10 cellular contexts compared by ENCODE assay signal in the genomic region with DNA sequence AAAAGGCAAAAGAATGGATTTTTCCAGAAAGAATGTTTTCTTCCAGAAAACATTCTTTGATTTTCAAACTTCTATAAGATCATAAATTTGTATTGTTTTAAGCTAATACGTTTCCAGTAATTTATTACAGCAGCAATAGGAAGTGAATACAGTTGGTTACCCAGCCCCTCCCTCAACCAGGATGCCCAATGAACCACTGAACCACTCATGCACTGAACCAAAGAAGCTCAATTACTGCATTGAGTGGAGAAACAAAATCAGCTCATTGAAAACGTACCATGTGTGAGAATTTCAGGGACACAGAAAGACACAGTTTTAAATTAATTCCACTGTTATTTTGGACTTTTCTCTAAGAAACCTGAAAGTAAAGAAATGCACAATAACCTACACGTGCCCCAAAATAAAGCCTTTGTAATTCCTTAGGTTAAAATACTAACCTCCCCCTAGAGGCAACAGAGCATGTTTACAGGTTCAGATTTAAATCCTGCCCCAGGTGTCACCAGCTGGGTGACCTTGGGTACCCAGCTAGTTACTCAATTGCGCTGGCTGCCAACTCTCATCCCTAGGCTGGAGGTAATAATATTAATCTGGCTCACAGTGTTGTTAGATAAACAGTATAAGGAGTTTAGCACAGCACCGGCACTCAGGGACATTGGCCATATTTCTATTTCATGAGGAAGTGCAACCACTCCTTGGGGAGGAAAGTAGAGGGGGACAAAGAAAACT.
DNase-seq lines count a peak whose midpoint lies in the region; ATAC-seq and TF ChIP-seq lines count a peak whose summit lies in the region.
"Had no signal": no experiment of that assay in that cellular context is flagged by ENCODE, and none has a peak within 500 bp of the region (broad histone marks: within the 10 kb centered on the region; RNA-seq: fewer than 3 reads in every experiment).

No MANE protein-coding gene starts in this region.

- H3K36me3 Mint-ChIP-seq in type B pancreatic cell = no peaks in the 10 kb centered on the region
- no peaks in the 10 kb centered on the region for H3K36me3 Mint-ChIP-seq in CD8-positive, alpha-beta T cell

- POLR2A ChIA-PET in CD8-positive, alpha-beta T cell (lab: Charles Lee) = no interaction called here

- no peak overlapping the region for H3K4me3 Mint-ChIP-seq in type B pancreatic cell
- H3K4me3 Mint-ChIP-seq in CD8-positive, alpha-beta T cell = no peak overlapping the region

- H3K27ac Mint-ChIP-seq in type B pancreatic cell = no peak overlapping the region
- no peak overlapping the region for H3K27ac Mint-ChIP-seq in CD8-positive, alpha-beta T cell

- no peaks in the 10 kb centered on the region for H3K4me1 ChIP-seq in prostate gland (replicated peaks)
- no peaks in the 10 kb centered on the region for H3K4me1 ChIP-seq in CD8-positive, alpha-beta T cell (ENCODE audit: insufficient read depth, low read length)

- peak; percentile 21 for DNase-seq in SIG-M5 treated with dmso at 0.1 percent for 504 hours (lab: John Stamatoyannopoulos, UW; ENCODE audit: unreplicated experiment)
- DNase-seq in SIG-M5 (lab: John Stamatoyannopoulos, UW) = no peak
- DNase-seq in NCI-H460 (ENCODE audit: extremely low read depth, low read depth) = peak; percentile 12
- DNase-seq in fibroblast of the aortic adventitia (ENCODE audit: low read depth) = no peak
- no peak for DNase-seq in type B pancreatic cell (ENCODE audit: extremely low spot score, unreplicated experiment)
- DNase-seq in prostate gland (ENCODE audit: low spot score) = no peak
- no peak for DNase-seq in CD8-positive, alpha-beta T cell
- DNase-seq in activated CD4-positive, alpha-beta T cell treated with anti-CD3 and anti-CD28 coated beads, Interleukin-2, amount 50 U/mL, for 1 hour = no peak
- DNase-seq: foreskin melanocyte had no signal

- WGBS in prostate gland = 65% methylated on average over 5 of the region's 5 CpGs

- TF ChIP-seq CTCF in fibroblast of the aortic adventitia (IDR thresholded peaks at IDR 0.05; ENCODE audit: insufficient read depth, low read length) = peak; percentile 28
- peak; percentile 64 for TF ChIP-seq CTCF in type B pancreatic cell (conservative IDR thresholded peaks at IDR 0.05)
- TF ChIP-seq CTCF in prostate gland (IDR thresholded peaks at IDR 0.05) = no peak
- TF ChIP-seq CTCF in CD8-positive, alpha-beta T cell (IDR thresholded peaks at IDR 0.05) = no peak

- no peaks in the 10 kb centered on the region for H3K9me3 ChIP-seq in prostate gland
- no peaks in the 10 kb centered on the region for H3K9me3 ChIP-seq in CD8-positive, alpha-beta T cell (ENCODE audit: low read length)

- H3K9me3 Mint-ChIP-seq in type B pancreatic cell = no peaks in the 10 kb centered on the region
- H3K9me3 Mint-ChIP-seq in CD8-positive, alpha-beta T cell = no peaks in the 10 kb centered on the region

- no peak for ATAC-seq in CD8-positive, alpha-beta T cell

- CTCF ChIA-PET in CD8-positive, alpha-beta T cell (lab: Charles Lee) = interaction anchor here (1.5 kb wide), 1 partner anchor 25 kb away, joined by 5 read pairs; no protein-coding TSS in a partner anchor

- intact Hi-C loops in prostate gland (cut with DNase I) = no loop called here
- intact Hi-C loops in CD8-positive, alpha-beta T cell (cut with DNase I, micrococcal nuclease) = no loop called here

- H3K27me3 Mint-ChIP-seq in type B pancreatic cell = no peaks in the 10 kb centered on the region
- peaks cover 12% of the 10 kb centered on the region for H3K27me3 Mint-ChIP-seq in CD8-positive, alpha-beta T cell (ENCODE audit: low read depth)

- no peak for TF ChIP-seq POLR2A in prostate gland (IDR thresholded peaks at IDR 0.05)

- no peaks in the 10 kb centered on the region for H3K27me3 ChIP-seq in prostate gland (replicated peaks; ENCODE audit: insufficient read depth)
- no peaks in the 10 kb centered on the region for H3K27me3 ChIP-seq in CD8-positive, alpha-beta T cell (ENCODE audit: insufficient read depth, low read length)

- H3K4me3 ChIP-seq in fibroblast of the aortic adventitia (ENCODE audit: low read depth, low read length) = no peak overlapping the region
- H3K4me3 ChIP-seq in prostate gland = no peak overlapping the region
- no peak overlapping the region for H3K4me3 ChIP-seq in CD8-positive, alpha-beta T cell (ENCODE audit: low read depth, low read length)

- no peaks in the 10 kb centered on the region for H3K36me3 ChIP-seq in prostate gland
- H3K36me3 ChIP-seq in CD8-positive, alpha-beta T cell (ENCODE audit: insufficient read depth, low read length) = no peaks in the 10 kb centered on the region

- H3K27ac ChIP-seq in prostate gland = no peak overlapping the region
- no peak overlapping the region for H3K27ac ChIP-seq in CD8-positive, alpha-beta T cell (ENCODE audit: low read depth, low read length)
- H3K27ac ChIP-seq: HL-60 had no signal

- H3K4me1 Mint-ChIP-seq in type B pancreatic cell (ENCODE audit: unreplicated experiment) = peaks cover 39% of the 10 kb centered on the region
- no peaks in the 10 kb centered on the region for H3K4me1 Mint-ChIP-seq in CD8-positive, alpha-beta T cell (ENCODE audit: low read depth)

Comparison
In these comparisons a context has a peak if more than half of its experiments do, and no peak if none do; other contexts are left out.
1. DNase-seq: peak in SIG-M5 treated with dmso at 0.1 percent for 504 hours (single experiment) and NCI-H460 (single experiment); none in SIG-M5 (single experiment), fibroblast of the aortic adventitia (single experiment), type B pancreatic cell (single experiment), prostate gland (single experiment), CD8-positive, alpha-beta T cell (0 of 7) and activated CD4-positive, alpha-beta T cell treated with anti-CD3 and anti-CD28 coated beads, Interleukin-2, amount 50 U/mL, for 1 hour (single experiment).
2. CTCF ChIP-seq: peak in fibroblast of the aortic adventitia (single experiment) and type B pancreatic cell (single experiment); none in prostate gland (0 of 4) and CD8-positive, alpha-beta T cell (single experiment).